ENCODE assay signal across 26 cellular contexts in genomic region chr4:74268643-74269042, GRCh38. TPM values are rescaled to one million over a fixed set of nuclear protein-coding genes. Genes with fewer than 3 reads are reported as not detected.
DNase-seq lines count a peak whose midpoint lies in the region; ATAC-seq, FAIRE-seq and TF ChIP-seq lines count a peak whose summit lies in the region.
"Had no signal": no experiment of that assay in that cellular context is flagged by ENCODE, and none has a peak within 500 bp of the region (broad histone marks: within the 10 kb centered on the region; RNA-seq: fewer than 3 reads in every experiment).

No MANE protein-coding gene starts in this region.

- CTCF ChIA-PET in A549 (lab: Yijun Ruan, JAX) = interaction anchor here (1.1 kb wide), 1 partner anchor 928 kb away, joined by 3 read pairs; no protein-coding TSS in a partner anchor

- FAIRE-seq in A549 (lab: Jason Lieb, UNC) (peak; percentile 18), astrocyte (lab: Jason Lieb, UNC) (no peak)
- FAIRE-seq: H1 had no signal

- H3K36me3 ChIP-seq in KMS-11 (ENCODE audit: insufficient read depth) (no peaks in the 10 kb centered on the region), astrocyte (ENCODE audit: insufficient read depth, low read length) (no peaks in the 10 kb centered on the region), esophagus squamous epithelium (no peaks in the 10 kb centered on the region), osteoblast (ENCODE audit: insufficient read depth, low read length) (no peaks in the 10 kb centered on the region)
- H3K36me3 ChIP-seq: BLaER1 had no signal

- no peak overlapping the region for H3K27ac ChIP-seq in A549
- no peak overlapping the region; the same call in 1 of the 2 replicates for H3K27ac ChIP-seq in KMS-11
- peak overlapping the region; percentile 35 for H3K27ac ChIP-seq in astrocyte (ENCODE audit: low read depth, low read length)
- peak overlapping the region in 3 of 4 donors; percentile 40 to 74 (median 63) for H3K27ac ChIP-seq in esophagus squamous epithelium
- no peak overlapping the region for H3K27ac ChIP-seq in osteoblast (ENCODE audit: low read depth, low read length)
- H3K27ac ChIP-seq: BLaER1 had no signal

- H3K36me3 Mint-ChIP-seq in astrocyte (ENCODE audit: low read depth, unreplicated experiment) = no peaks in the 10 kb centered on the region
- H3K36me3 Mint-ChIP-seq: CD4-positive, CD25-positive, alpha-beta regulatory T cell had no signal

- 54% methylated on average over 2 of the region's 2 CpGs for WGBS in A549 (ENCODE audit: missing lambda C conversion rate)
- WGBS in esophagus squamous epithelium, 2 donors = 46 to 47% methylated on average over 2 of the region's 2 CpGs

- no peaks in the 10 kb centered on the region for H3K27me3 ChIP-seq in KMS-11 (ENCODE audit: insufficient read depth, low read depth)
- H3K27me3 ChIP-seq in astrocyte (ENCODE audit: insufficient read depth, low read length) = no peaks in the 10 kb centered on the region
- H3K27me3 ChIP-seq in esophagus squamous epithelium = no peaks in the 10 kb centered on the region
- H3K27me3 ChIP-seq in osteoblast (ENCODE audit: insufficient read depth, low read length) = no peaks in the 10 kb centered on the region
- H3K27me3 ChIP-seq: BLaER1 had no signal

- no peak for ATAC-seq in A549
- ATAC-seq in GM18909 (IDR thresholded peaks at IDR 0.05; ENCODE audit: poor library complexity, unreplicated experiment) = no peak

- TF ChIP-seq CTCF in A549 (IDR thresholded peaks at IDR 0.05) = no peak
- no peak for TF ChIP-seq CTCF in KMS-11 (conservative IDR thresholded peaks at IDR 0.05; ENCODE audit: low read depth, low read length)
- no peak for TF ChIP-seq CTCF in astrocyte (IDR thresholded peaks at IDR 0.05; ENCODE audit: insufficient read depth, low read depth, low read length)
- TF ChIP-seq CTCF in esophagus squamous epithelium (IDR thresholded peaks at IDR 0.05) = no peak
- no peak for TF ChIP-seq CTCF in osteoblast (IDR thresholded peaks at IDR 0.05; ENCODE audit: extremely low read depth, low read depth, low read length)

- no peaks in the 10 kb centered on the region for H3K27me3 Mint-ChIP-seq in astrocyte (ENCODE audit: low read depth, unreplicated experiment)
- H3K27me3 Mint-ChIP-seq: CD4-positive, CD25-positive, alpha-beta regulatory T cell had no signal

- TF ChIP-seq EP300 in A549 (IDR thresholded peaks at IDR 0.05) = no peak

- intact Hi-C loops in esophagus squamous epithelium (cut with DNase I) = no loop called here

- H3K4me2 ChIP-seq in A549 = 0 out of 3 replicates have a peak overlapping the region, but pooled peaks have one; percentile 9
- H3K4me2 ChIP-seq in KMS-11 = peak overlapping the region; percentile 34; the same call in 1 of the 2 replicates
- H3K4me2 ChIP-seq in astrocyte (ENCODE audit: low read length) = peak overlapping the region; percentile 24
- H3K4me2 ChIP-seq in osteoblast (ENCODE audit: insufficient read depth, low read length) = no peak overlapping the region
- H3K4me2 ChIP-seq: BLaER1 had no signal

- H2AFZ ChIP-seq in KMS-11 (ENCODE audit: low read depth) = no peak overlapping the region
- H2AFZ ChIP-seq in astrocyte (ENCODE audit: low read depth, low read length) = no peak overlapping the region
- no peak overlapping the region for H2AFZ ChIP-seq in osteoblast (ENCODE audit: low read length)

- no peak overlapping the region for H3K4me3 ChIP-seq in A549
- no peak overlapping the region for H3K4me3 ChIP-seq in KMS-11 (IDR thresholded peaks at IDR 0.05; ENCODE audit: insufficient read depth, low read depth, low read length)
- H3K4me3 ChIP-seq in astrocyte (ENCODE audit: insufficient read depth, low read depth, low read length) = no peak overlapping the region
- H3K4me3 ChIP-seq in esophagus squamous epithelium = no peak overlapping the region
- no peak overlapping the region for H3K4me3 ChIP-seq in osteoblast (ENCODE audit: insufficient read depth, low read length)
- H3K4me3 ChIP-seq: BLaER1 had no signal

- no peak for TF ChIP-seq RAD21 in A549 (conservative IDR thresholded peaks at IDR 0.05 in 1 of 2, IDR thresholded peaks at IDR 0.05 in 1 of 2)

- peak overlapping the region; percentile 62 for H3K27ac Mint-ChIP-seq in astrocyte (ENCODE audit: unreplicated experiment)
- H3K27ac Mint-ChIP-seq: CD4-positive, CD25-positive, alpha-beta regulatory T cell had no signal

- H4K20me1 ChIP-seq in KMS-11 (ENCODE audit: insufficient read depth) = no peaks in the 10 kb centered on the region
- no peaks in the 10 kb centered on the region for H4K20me1 ChIP-seq in astrocyte (ENCODE audit: insufficient read depth, low read length)
- no peaks in the 10 kb centered on the region for H4K20me1 ChIP-seq in osteoblast (ENCODE audit: insufficient read depth, low read length)
- H4K20me1 ChIP-seq: BLaER1 had no signal

- H3K4me1 Mint-ChIP-seq in astrocyte (ENCODE audit: low read depth, unreplicated experiment) = peaks cover 25% of the 10 kb centered on the region
- H3K4me1 Mint-ChIP-seq: CD4-positive, CD25-positive, alpha-beta regulatory T cell had no signal

- POLR2A ChIA-PET in A549 (lab: Yijun Ruan, JAX) = no interaction called here

- no peak for TF ChIP-seq POLR2A in A549 (IDR thresholded peaks at IDR 0.05; ENCODE audit: low read length)
- TF ChIP-seq POLR2A in esophagus squamous epithelium (IDR thresholded peaks at IDR 0.05) = no peak

- H3K9ac ChIP-seq in KMS-11 = no peak overlapping the region
- no peak overlapping the region for H3K9ac ChIP-seq in astrocyte (ENCODE audit: low read length)
- H3K9ac ChIP-seq: BLaER1 had no signal

- H3K4me3 Mint-ChIP-seq in astrocyte (ENCODE audit: unreplicated experiment) = no peak overlapping the region
- H3K4me3 Mint-ChIP-seq: CD4-positive, CD25-positive, alpha-beta regulatory T cell had no signal

- DNase-seq in A549 (ENCODE audit: low read depth in 1 of 2, low spot score in 1 of 2) (no peak), astrocyte (ENCODE audit: low read depth) (no peak), esophagus squamous epithelium (lab: John Stamatoyannopoulos, UW) (no peak), osteoblast (ENCODE audit: insufficient read length, low spot score, missing footprints) (no peak), HPDE6-E6E7 (ENCODE audit: extremely low spot score) (no peak)
- no peak for DNase-seq in stimulated activated CD4-positive, alpha-beta T cell treated with anti-CD3 and anti-CD28 coated beads, Interleukin-15, amount 100 ng/mL, for 24 hours
- DNase-seq: 8988T; CD4-positive, CD25-positive, alpha-beta regulatory T cell; MV-4-11; NCI-H1105; NCI-H1436 treated with DMSO at 0.1 percent for 48 hours; NCI-H187 treated with DMSO at 0.1 percent for 48 hours; NCI-H2171 treated with DMSO at 0.1 percent for 48 hours; NCI-H345; NCI-H510A treated with DMSO at 0.1 percent for 48 hours; NCI-H748 treated with DMSO at 0.1 percent for 48 hours; NK-92 treated with Interleukin-12 subunit alpha and Interleukin-12 subunit beta, amount 100 ng/mL, for 24 hours; SHP77; T-helper 1 cell had no signal

- H3K4me1 ChIP-seq in A549 (peaks cover 5% of the 10 kb centered on the region; the same call in 1 of the 3 replicates), KMS-11 (ENCODE audit: low read depth, poor library complexity, severe bottlenecking) (peaks cover 18% of the 10 kb centered on the region), astrocyte (ENCODE audit: insufficient read depth, low read length) (peaks cover 15% of the 10 kb centered on the region), esophagus squamous epithelium (peaks cover 3 to 29% (median 10%) of the 10 kb centered on the region in 3 donors), osteoblast (ENCODE audit: insufficient read depth, low read length) (peaks cover 16% of the 10 kb centered on the region)

- H3K9me3 ChIP-seq in A549 = no peaks in the 10 kb centered on the region
- no peaks in the 10 kb centered on the region for H3K9me3 ChIP-seq in astrocyte (ENCODE audit: insufficient read depth, low read depth, low read length)
- H3K9me3 ChIP-seq in esophagus squamous epithelium = no peaks in the 10 kb centered on the region
- H3K9me3 ChIP-seq in osteoblast (ENCODE audit: low read depth, low read length) = no peaks in the 10 kb centered on the region
- H3K9me3 ChIP-seq: BLaER1 had no signal

- H3K79me2 ChIP-seq in KMS-11 (ENCODE audit: insufficient read depth, low read depth) (no peaks in the 10 kb centered on the region), astrocyte (ENCODE audit: insufficient read depth, low read length) (no peaks in the 10 kb centered on the region), osteoblast (ENCODE audit: insufficient read depth, low read length) (no peaks in the 10 kb centered on the region)

- H3K9me3 Mint-ChIP-seq in astrocyte (ENCODE audit: unreplicated experiment) = peaks cover 2% of the 10 kb centered on the region

TF ChIP-seq in A549, 52 proteins besides CTCF, POLR2A, EP300 and RAD21:
- TF ChIP-seq FOSB (CRISPR knock-in tag; IDR thresholded peaks at IDR 0.05) (no peak), ZSCAN20 (CRISPR knock-in tag; IDR thresholded peaks at IDR 0.05) (no peak), HDAC2 (IDR thresholded peaks at IDR 0.05) (no peak), GATA3 (IDR thresholded peaks at IDR 0.05; ENCODE audit: borderline replicate concordance) (no peak), CHD4 (IDR thresholded peaks at IDR 0.05; ENCODE audit: borderline replicate concordance) (no peak), ZFP36 (IDR thresholded peaks at IDR 0.05; ENCODE audit: borderline replicate concordance, partially characterized antibody) (no peak), BHLHE40 (IDR thresholded peaks at IDR 0.05; ENCODE audit: low read depth, low read length) (no peak), KDM5A (IDR thresholded peaks at IDR 0.05) (no peak), HOXB5 (CRISPR knock-in tag; IDR thresholded peaks at IDR 0.05) (no peak), NR3C1 (IDR thresholded peaks at IDR 0.05) (no peak), RFX5 (IDR thresholded peaks at IDR 0.05) (no peak)

RNA-seq across cellular contexts. Expression of gene EPGN, which starts 39.6 kb away (rescaled TPM):
- polyA plus RNA-seq in A549 (2011; rRNA removed) (0.11 TPM in 1 of 2 replicates, not detected in the other), A549 (2017; fragmentation: RNase III; extraction: RNeasy Plus Mini Kit Qiagen cat#74134 plus additional on column Dnase treatment) (not detected in 3 replicates)
- not detected in 2 replicates for polyA plus RNA-seq in A549 (2012; cell fraction: cytosol; rRNA removed)
- polyA plus RNA-seq in A549 (2012; cell fraction: nucleus; rRNA removed) = not detected in 2 replicates
- polyA minus RNA-seq in A549 (2011; rRNA and poly(A)+ RNA removed) = not detected in 2 replicates
- total RNA-seq in astrocyte (0.54 and 0.77 TPM in 2 replicates), esophagus squamous epithelium (100 to 1,000 TPM in 1 of 4 donors, 10 to 100 TPM in 3; 48.8 to 118 (median 62.7) TPM), osteoblast (1.1 and 1.2 TPM in 2 replicates)
- total RNA-seq: H1, SK-MEL-5 had no signal
- polyA plus RNA-seq: AG04450; CD4-positive, CD25-positive, alpha-beta regulatory T cell; H1; IMR-90 had no signal

Comparison
In these comparisons a context has a peak if more than half of its experiments do, and no peak if none do; other contexts are left out.
1. H3K27ac ChIP-seq: peak in astrocyte (single experiment) and esophagus squamous epithelium (3 of 4); none in A549 (0 of 2), KMS-11 (single experiment) and osteoblast (single experiment).
2. RNA of gene EPGN, which starts 39.6 kb away (total RNA-seq): 48.8 to 118 TPM in esophagus squamous epithelium; 1.1 to 1.2 TPM in osteoblast and 0.54 to 0.77 TPM in astrocyte; every median in the first group is over 10 times any median in the second.